ENCODE assay signal across 9 cellular contexts in the genomic region with DNA sequence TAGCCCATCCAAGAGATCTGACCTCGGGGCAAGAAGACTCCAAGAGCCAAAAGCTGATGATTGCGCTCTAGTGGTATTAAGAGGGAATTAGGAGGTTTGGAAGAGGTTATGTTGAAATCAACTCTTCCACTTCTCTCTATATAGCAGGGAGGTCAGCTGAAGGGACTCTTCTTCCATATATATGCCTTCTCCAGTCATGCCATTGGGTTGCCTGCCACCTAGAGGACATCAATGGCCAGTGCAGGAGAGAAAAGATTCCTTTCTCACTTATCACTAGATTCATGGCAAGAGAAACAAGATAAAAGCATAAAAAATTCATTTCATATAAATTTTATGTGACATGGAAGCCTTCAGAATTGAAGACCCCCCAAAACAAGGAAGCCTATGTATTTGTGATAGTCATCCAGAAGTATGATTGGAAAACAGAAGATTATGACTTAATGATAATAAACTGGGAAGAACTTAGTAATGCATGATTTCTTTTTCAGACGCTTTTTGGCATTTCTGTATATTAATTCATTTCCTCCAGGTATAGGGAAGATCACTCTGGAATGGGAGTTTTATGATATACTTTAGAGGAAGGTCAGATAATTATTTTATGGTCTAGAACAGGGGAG.
DNase-seq lines count a peak whose midpoint lies in the region; ATAC-seq, FAIRE-seq and TF ChIP-seq lines count a peak whose summit lies in the region.
"Had no signal": no experiment of that assay in that cellular context is flagged by ENCODE, and none has a peak within 500 bp of the region (broad histone marks: within the 10 kb centered on the region; RNA-seq: fewer than 3 reads in every experiment).

No MANE protein-coding gene starts in this region.

- H3K27me3 ChIP-seq in lung (ENCODE audit: control insufficient read depth, insufficient read depth) = no peaks in the 10 kb centered on the region

- H3K9me3 ChIP-seq in lung (ENCODE audit: control insufficient read depth in 2 of 2, insufficient read depth in 1 of 2, low read length in 1 of 2) = no peaks in the 10 kb centered on the region

- no peak overlapping the region for H3K4me3 ChIP-seq in lung

- H3K27ac ChIP-seq in lung (ENCODE audit: low read depth in 1 of 2, low read length in 1 of 2) = no peak overlapping the region

- H3K4me1 ChIP-seq in lung (ENCODE audit: control insufficient read depth in 2 of 2, insufficient read depth in 2 of 2, low read length in 2 of 2) = no peaks in the 10 kb centered on the region

- TF ChIP-seq CTCF in lung (IDR thresholded peaks at IDR 0.05; ENCODE audit: control extremely low read depth, extremely low read depth) = peak; percentile 54

- ATAC-seq in HG02759 (IDR thresholded peaks at IDR 0.05; ENCODE audit: unreplicated experiment) (peak; percentile 96), lung (ENCODE audit: insufficient read depth, low FRiP score) (peak; percentile 82)

- peak; percentile 55 for DNase-seq in Ammon's horn (ENCODE audit: low spot score)
- peak; percentile 17 for DNase-seq in GM18507 (ENCODE audit: extremely low spot score, insufficient read length, low read depth)
- peak; percentile 84 for DNase-seq in MV-4-11 (lab: John Stamatoyannopoulos, UW)
- peak; percentile 15 for DNase-seq in SHP77 treated with DMSO at 0.1 percent for 48 hours (lab: John Stamatoyannopoulos, UW)
- DNase-seq in dermis blood vessel endothelial cell = peak; percentile 86
- DNase-seq in lung (ENCODE audit: low spot score) = no peak
- peak; percentile 66 for DNase-seq in urothelium cell line (ENCODE audit: low spot score)
- DNase-seq: naive B cell had no signal

- H3K36me3 ChIP-seq in lung (ENCODE audit: control insufficient read depth in 2 of 2, insufficient read depth in 2 of 2, low read length in 2 of 2) = no peaks in the 10 kb centered on the region

- FAIRE-seq in GM18507 (lab: Jason Lieb, UNC) (peak; percentile 77), urothelium cell line (lab: Jason Lieb, UNC) (no peak)

- WGBS in lung, 2 donors = 66% methylated on average over 3 of the region's 3 CpGs
